ENCODE assay signal across 8 cellular contexts in genomic region chr14:106518054-106518943, GRCh38.
A peak's percentile ranks its signal among the peaks of the same experiment; 100 is the strongest.
DNase-seq lines count a peak whose midpoint lies in the region; ATAC-seq and TF ChIP-seq lines count a peak whose summit lies in the region.

No MANE protein-coding gene starts in this region.

- 33% methylated on average over 5 of the region's 11 CpGs for WGBS in SK-N-SH (ENCODE audit: low lambda C conversion rate)
- 45% methylated on average over 11 of the region's 11 CpGs for WGBS in right cardiac atrium

- peak; percentile 49 for TF ChIP-seq CTCF in SK-N-SH (IDR thresholded peaks at IDR 0.05)

- H3K36me3 ChIP-seq in SK-N-SH (replicated peaks in 1 of 2; ENCODE audit: control insufficient read depth in 1 of 2, insufficient read depth in 2 of 2, low read length in 1 of 2) (no peaks in the 10 kb centered on the region), H7 (replicated peaks; ENCODE audit: control insufficient read depth, insufficient read depth, low read length) (no peaks in the 10 kb centered on the region)

- peak; percentile 25; the same call in 1 of the 2 replicates for TF ChIP-seq RAD21 in SK-N-SH (IDR thresholded peaks at IDR 0.05; ENCODE audit: low read length)

- no peaks in the 10 kb centered on the region for H3K4me1 ChIP-seq in SK-N-SH (ENCODE audit: control insufficient read depth in 1 of 2, insufficient read depth in 2 of 2, low read depth in 1 of 2, low read length in 1 of 2)
- no peaks in the 10 kb centered on the region for H3K4me1 ChIP-seq in right cardiac atrium (ENCODE audit: control insufficient read depth, insufficient read depth, low read length)

- H3K27ac ChIP-seq in SK-N-SH (ENCODE audit: low read depth in 2 of 2, low read length in 1 of 2) (no peak overlapping the region), right cardiac atrium (ENCODE audit: low read length) (no peak overlapping the region)

- H3K9me2 ChIP-seq in SK-N-SH, result no peaks in the 10 kb centered on the region

- no peaks in the 10 kb centered on the region for H3K79me2 ChIP-seq in SK-N-SH (ENCODE audit: insufficient read depth)

- H3K27me3 ChIP-seq in SK-N-SH (ENCODE audit: insufficient read depth) (no peaks in the 10 kb centered on the region), right cardiac atrium (ENCODE audit: control insufficient read depth, insufficient read depth) (no peaks in the 10 kb centered on the region), H7 (ENCODE audit: control insufficient read depth, insufficient read depth, low read length) (no peaks in the 10 kb centered on the region)

- ATAC-seq in SK-N-SH treated with all-trans-retinoic acid at 6 μM for 48 hours (no peak), right cardiac atrium (no peak), GM18873 (IDR thresholded peaks at IDR 0.05; ENCODE audit: low FRiP score, unreplicated experiment) (no peak), GM18517 (IDR thresholded peaks at IDR 0.05; ENCODE audit: unreplicated experiment) (no peak)

- no peak for TF ChIP-seq EP300 in SK-N-SH (IDR thresholded peaks at IDR 0.05; ENCODE audit: borderline replicate concordance in 1 of 2, low read depth in 1 of 2, low read length in 1 of 2)

- no peaks in the 10 kb centered on the region for H3K9me3 ChIP-seq in SK-N-SH
- H3K9me3 ChIP-seq in right cardiac atrium (ENCODE audit: control insufficient read depth, low read length), result no peaks in the 10 kb centered on the region

- H3K9ac ChIP-seq in SK-N-SH, result no peak overlapping the region

- no peak overlapping the region for H2AFZ ChIP-seq in SK-N-SH (ENCODE audit: low read depth)

- CTCF ChIA-PET in SK-N-SH (lab: Yijun Ruan, JAX), result interaction anchor here (1.1 to 1.6 kb wide), 5 partner anchors 9 to 40 kb away, joined by 3 to 9 read pairs (median 3); no protein-coding TSS in a partner anchor

- POLR2A ChIA-PET in SK-N-SH (lab: Yijun Ruan, JAX), result no interaction called here

- H3K4me2 ChIP-seq in SK-N-SH, result no peak overlapping the region

- no peaks in the 10 kb centered on the region for H3F3A ChIP-seq in SK-N-SH (replicated peaks; ENCODE audit: insufficient read depth)

- intact Hi-C loops in right cardiac atrium (cut with DNase I), result no loop called here

- peak; percentile 11 for DNase-seq in SK-N-SH
- DNase-seq in activated CD4-positive, alpha-beta T cell treated with anti-CD3 and anti-CD28 coated beads for 24 hours (ENCODE audit: low read depth in 2 of 2), result peak; percentile 76 to 87
- peak; percentile 17 to 82 (median 80) for DNase-seq in right cardiac atrium
- DNase-seq in stimulated activated naive CD4-positive, alpha-beta T cell treated with Interleukin-2 at 50 U/mL for 16 hours (lab: John Stamatoyannopoulos, UW), result peak; percentile 69
- DNase-seq in H7, result no peak

- no peak overlapping the region for H3K4me3 ChIP-seq in SK-N-SH (ENCODE audit: low read depth in 2 of 2, low read length in 1 of 2)
- H3K4me3 ChIP-seq in right cardiac atrium (ENCODE audit: low read length), result no peak overlapping the region
- H3K4me3 ChIP-seq in H7 (ENCODE audit: insufficient read depth, low read depth, low read length), result no peak overlapping the region

- H4K20me1 ChIP-seq in SK-N-SH (ENCODE audit: insufficient read depth), result no peaks in the 10 kb centered on the region

TF ChIP-seq in SK-N-SH, 30 proteins besides CTCF, POLR2A, EP300 and RAD21:
- no peak for TF ChIP-seq EZH2phosphoT487 (IDR thresholded peaks at IDR 0.05; ENCODE audit: borderline replicate concordance, low read depth)

TF ChIP-seq in SK-N-SH treated with all-trans-retinoic acid at 6 μM for 48 hours, 23 proteins besides CTCF, POLR2A, EP300 and RAD21:
- TF ChIP-seq CSRNP3 (CRISPR knock-in tag; IDR thresholded peaks at IDR 0.05) (no peak), CSDC2 (CRISPR knock-in tag; IDR thresholded peaks at IDR 0.05) (no peak)
